In the genomic region with DNA sequence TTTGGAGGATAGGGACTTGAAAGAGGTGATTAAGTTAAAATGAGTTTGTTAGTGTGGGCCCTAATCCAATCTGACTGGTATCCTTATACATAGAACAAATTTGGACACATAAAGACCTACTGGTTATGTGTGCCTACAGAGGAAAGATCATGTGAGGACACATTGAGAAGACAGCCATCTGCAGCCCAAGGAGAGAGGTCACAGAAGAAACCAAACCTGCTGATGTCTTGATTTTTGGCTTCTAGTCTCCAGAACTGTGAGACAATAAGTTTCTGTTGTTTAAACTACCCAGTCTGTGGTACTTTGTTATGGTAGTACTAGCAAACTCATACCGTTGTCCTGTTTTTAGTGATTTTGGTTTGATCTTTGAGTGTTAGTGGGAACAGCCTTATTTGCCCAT, we compare ENCODE assay signal across 23 cellular contexts. TPM values are rescaled to one million over a fixed set of nuclear protein-coding genes. Genes with fewer than 3 reads are reported as not detected.
"Had no signal": no experiment of that assay in that cellular context is flagged by ENCODE, and none has a peak within 500 bp of the region (broad histone marks: within the 10 kb centered on the region; RNA-seq: fewer than 3 reads in every experiment).

No MANE protein-coding gene starts in this region.

- H3K4me3 ChIP-seq: coronary artery, dorsolateral prefrontal cortex, esophagus muscularis mucosa, gastroesophageal sphincter, heart left ventricle, hepatocyte, left lung, lower lobe of right lung had no signal

- FAIRE-seq: colon, endothelial cell of umbilical vein, frontal cortex, keratinocyte had no signal

- ATAC-seq: foreskin keratinocyte; gastroesophageal sphincter; heart left ventricle; left cardiac atrium; left lung; left ventricle myocardium superior; lower lobe of right lung; naive thymus-derived CD8-positive, alpha-beta T cell had no signal

- H3K9me3 ChIP-seq: esophagus muscularis mucosa, gastroesophageal sphincter, left lung, lower lobe of right lung had no signal

- H3K4me1 ChIP-seq: left lung, lower lobe of right lung had no signal

- H3K27me3 ChIP-seq: dorsolateral prefrontal cortex, esophagus muscularis mucosa, foreskin keratinocyte, gastroesophageal sphincter, heart left ventricle, hepatocyte, left lung had no signal

- H3K36me3 ChIP-seq: esophagus muscularis mucosa, gastroesophageal sphincter, heart left ventricle, left lung, lower lobe of right lung had no signal

- DNase-seq: dermis blood vessel endothelial cell; dorsolateral prefrontal cortex; effector CD4-positive, alpha-beta T cell; effector memory CD4-positive, alpha-beta T cell; foreskin keratinocyte; heart left ventricle; hypothalamus; immature natural killer cell; left cardiac atrium; left ventricle myocardium superior; lower lobe of right lung; mesenchymal stem cell; naive B cell; naive thymus-derived CD8-positive, alpha-beta T cell had no signal

- H3K4me2 ChIP-seq: hepatocyte had no signal

- H2AFZ ChIP-seq: hepatocyte had no signal

- H3K79me2 ChIP-seq: hepatocyte had no signal

- H3K27ac ChIP-seq: coronary artery, dorsolateral prefrontal cortex, esophagus muscularis mucosa, foreskin keratinocyte, gastroesophageal sphincter, heart left ventricle, hepatocyte, left lung, lower lobe of right lung had no signal

RNA-seq across cellular contexts. Expression of a gene that starts 18.3 kb away (rescaled TPM):
- total RNA-seq: naive thymus-derived CD8-positive, alpha-beta T cell had no signal
- polyA plus RNA-seq: immature natural killer cell; naive thymus-derived CD8-positive, alpha-beta T cell had no signal
